Comparison of ENCODE assay signal across 14 cellular contexts in genomic region chr1:33727310-33727709, GRCh38.
A peak's percentile ranks its signal among the peaks of the same experiment; 100 is the strongest.
DNase-seq lines count a peak whose midpoint lies in the region; ATAC-seq and TF ChIP-seq lines count a peak whose summit lies in the region.
"Had no signal": no experiment of that assay in that cellular context is flagged by ENCODE, and none has a peak within 500 bp of the region (broad histone marks: within the 10 kb centered on the region; RNA-seq: fewer than 3 reads in every experiment).

No MANE protein-coding gene starts in this region.

- TF ChIP-seq CTCF in WTC11 (IDR thresholded peaks at IDR 0.05) (no peak), osteocyte (IDR thresholded peaks at IDR 0.05) (no peak)

- H3K27me3 Mint-ChIP-seq in WTC11 (ENCODE audit: low read depth) (no peaks in the 10 kb centered on the region), osteocyte (ENCODE audit: unreplicated experiment) (no peaks in the 10 kb centered on the region)

- POLR2A ChIA-PET in WTC11 (lab: Charles Lee) = no interaction called here

- CTCF ChIA-PET in WTC11 (lab: Charles Lee) = interaction anchor here (1.0 to 2.6 kb wide), 2 partner anchors 94 to 114 kb away, joined by 3 to 10 read pairs; no protein-coding TSS in a partner anchor

- no peak overlapping the region for H3K27ac Mint-ChIP-seq in WTC11
- no peak overlapping the region for H3K27ac Mint-ChIP-seq in osteocyte (ENCODE audit: unreplicated experiment)

- peaks cover 28% of the 10 kb centered on the region for H3K36me3 Mint-ChIP-seq in WTC11
- no peaks in the 10 kb centered on the region for H3K36me3 Mint-ChIP-seq in osteocyte (ENCODE audit: unreplicated experiment)

- DNase-seq in NCI-H82 (lab: John Stamatoyannopoulos, UW) (peak; percentile 36), NCI-H82 treated with DMSO at 0.1 percent for 48 hours (lab: John Stamatoyannopoulos, UW; ENCODE audit: unreplicated experiment) (no peak), NAMALWA (ENCODE audit: low spot score) (peak; percentile 29), WTC11 (ENCODE audit: low spot score) (no peak), osteocyte (ENCODE audit: extremely low spot score, unreplicated experiment) (peak; percentile 49), amygdala (lab: John Stamatoyannopoulos, UW) (no peak), HUDEP-2 (lab: John Stamatoyannopoulos, UW; ENCODE audit: unreplicated experiment in 76 of 76) (no peak), hippocampal formation (lab: John Stamatoyannopoulos, UW) (no peak)
- DNase-seq: DMS 273 treated with DMSO at 0.1 percent for 48 hours, EL, NCI-H1092, NCI-H1694, NCI-H774, OCI-M1 had no signal

- H3K4me3 Mint-ChIP-seq in WTC11 (no peak overlapping the region), osteocyte (ENCODE audit: unreplicated experiment) (no peak overlapping the region)

- ATAC-seq in WTC11 = no peak

- H3K9me3 Mint-ChIP-seq in WTC11 (no peaks in the 10 kb centered on the region), osteocyte (ENCODE audit: unreplicated experiment) (peaks cover 7% of the 10 kb centered on the region)

- H3K4me1 Mint-ChIP-seq in WTC11 = no peaks in the 10 kb centered on the region
- no peaks in the 10 kb centered on the region for H3K4me1 Mint-ChIP-seq in osteocyte (ENCODE audit: unreplicated experiment)

TF ChIP-seq in WTC11, 78 proteins besides CTCF, POLR2A, EP300 and RAD21:
- TF ChIP-seq USF2 (CRISPR knock-in tag; IDR thresholded peaks at IDR 0.05) = peak; percentile 49; the same call in 1 of the 2 replicates
- TF ChIP-seq ZNF317 (CRISPR knock-in tag; IDR thresholded peaks at IDR 0.05; ENCODE audit: borderline replicate concordance, low read depth) = no peak
- TF ChIP-seq ZNF232 (CRISPR knock-in tag; IDR thresholded peaks at IDR 0.05) = no peak
- TF ChIP-seq SP1 (CRISPR knock-in tag; conservative IDR thresholded peaks at IDR 0.05) = no peak
- no peak for TF ChIP-seq GABPB1 (CRISPR knock-in tag; IDR thresholded peaks at IDR 0.05)

Comparison
In these comparisons a context has a peak if more than half of its experiments do, and no peak if none do; other contexts are left out.
1. DNase-seq: peak in NCI-H82 (single experiment), NAMALWA (single experiment) and osteocyte (single experiment); none in NCI-H82 treated with DMSO at 0.1 percent for 48 hours (single experiment), WTC11 (single experiment), amygdala (0 of 56), HUDEP-2 (0 of 76) and hippocampal formation (0 of 2).